26 cellular contexts compared by ENCODE assay signal in the genomic region with DNA sequence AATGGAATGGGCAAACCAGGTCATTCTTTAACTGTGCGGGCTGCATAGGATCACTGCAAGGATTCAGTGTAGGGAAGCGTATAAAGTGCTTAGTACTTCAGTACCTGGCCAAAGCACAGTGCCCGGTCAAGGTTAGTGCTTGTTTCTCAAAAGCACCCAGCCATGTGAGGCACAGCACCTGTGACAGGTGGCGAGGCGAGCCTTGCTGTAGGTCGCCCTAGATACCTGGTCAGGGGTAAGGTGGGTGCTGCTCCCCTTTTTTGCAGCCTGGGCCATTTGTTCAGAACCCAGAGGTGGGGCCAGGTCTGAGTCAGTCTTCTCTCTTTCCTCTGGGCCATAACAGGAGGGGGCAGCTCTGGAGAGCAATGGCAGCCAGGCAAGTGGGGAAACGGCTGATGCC.
DNase-seq lines count a peak whose midpoint lies in the region; ATAC-seq, FAIRE-seq and TF ChIP-seq lines count a peak whose summit lies in the region.
"Had no signal": no experiment of that assay in that cellular context is flagged by ENCODE, and none has a peak within 500 bp of the region (broad histone marks: within the 10 kb centered on the region; RNA-seq: fewer than 3 reads in every experiment).

No MANE protein-coding gene starts in this region.

- H4K5ac ChIP-seq in IMR-90 (ENCODE audit: low read depth, low read length): no peak overlapping the region

- H4K91ac ChIP-seq in IMR-90 (ENCODE audit: insufficient read depth, low read depth, low read length): no peak overlapping the region; the same call in 1 of the 2 replicates
- H4K91ac ChIP-seq in mesenchymal stem cell (ENCODE audit: low read length): peak overlapping the region; percentile 52

- no peak overlapping the region; the same call in 1 of the 2 replicates for H2BK20ac ChIP-seq in IMR-90 (ENCODE audit: low read depth, low read length)

- H2AFZ ChIP-seq in IMR-90 (replicated peaks; ENCODE audit: low read length, poor library complexity): no peak overlapping the region
- H2AFZ ChIP-seq in mesenchymal stem cell (ENCODE audit: low read depth, low read length): no peak overlapping the region
- H2AFZ ChIP-seq: GM23248 had no signal

- H2BK5ac ChIP-seq in IMR-90 (ENCODE audit: low read depth, low read length, poor library complexity, severe bottlenecking) (no peak overlapping the region), mesenchymal stem cell (ENCODE audit: low read depth, low read length, poor library complexity, severe bottlenecking) (no peak overlapping the region)

- no peaks in the 10 kb centered on the region for H3K9me3 ChIP-seq in IMR-90 (ENCODE audit: control insufficient read depth, insufficient read depth, low read length)
- no peaks in the 10 kb centered on the region for H3K9me3 ChIP-seq in kidney (ENCODE audit: control insufficient read depth in 1 of 2, low read length in 2 of 2)
- no peaks in the 10 kb centered on the region for H3K9me3 ChIP-seq in mesenchymal stem cell (ENCODE audit: control insufficient read depth, low read length)
- no peaks in the 10 kb centered on the region for H3K9me3 ChIP-seq in upper lobe of left lung
- H3K9me3 ChIP-seq in stomach: no peaks in the 10 kb centered on the region
- H3K9me3 ChIP-seq: A549; BE2C; BLaER1 treated with 17β-estradiol and CSF1 and Interleukin-3, amounts not matched to agents 10 nM and 100 nM had no signal

- POLR2A ChIA-PET in IMR-90 (lab: Charles Lee; ENCODE audit: unreplicated experiment): no interaction called here

- H3K18ac ChIP-seq in IMR-90 (ENCODE audit: low read depth, low read length) (no peak overlapping the region), mesenchymal stem cell (ENCODE audit: low read depth in 1 of 2, low read length in 2 of 2) (peak overlapping the region in 1 of 2 experiments; percentile 84)

- DNase-seq in IMR-90: no peak
- peak; percentile 30 for DNase-seq in kidney
- DNase-seq in mesenchymal stem cell: no peak
- DNase-seq in upper lobe of left lung: no peak
- DNase-seq in MV-4-11 (lab: John Stamatoyannopoulos, UW): no peak
- DNase-seq in stomach: no peak
- DNase-seq: 8988T; ACHN; AML-193; BE2C; CD4-positive, alpha-beta T cell; CD8-positive, alpha-beta memory T cell; DMS 273 treated with DMSO at 0.1 percent for 48 hours; DMS79; EL; GDM1; GM23248; H7; HCEC 1CT had no signal

- ATAC-seq in IMR-90 (ENCODE audit: low read depth): no peak
- no peak for ATAC-seq in upper lobe of left lung (ENCODE audit: low FRiP score in 2 of 2)
- no peak for ATAC-seq in HG02970 (IDR thresholded peaks at IDR 0.05; ENCODE audit: low FRiP score, unreplicated experiment)
- ATAC-seq: A549, GM12878 had no signal

- 100% methylated on average over 3 of the region's 7 CpGs; no CpG with 5 or more reads in 1 of the 2 experiments for WGBS in IMR-90 (ENCODE audit: extremely low coverage in 2 of 2, insufficient read length in 1 of 2), 2 experiments
- 96% methylated on average over 7 of the region's 7 CpGs for WGBS in mesenchymal stem cell
- WGBS in upper lobe of left lung, 2 donors: 84 to 88% methylated on average over 6 to 7 of the region's 7 CpGs
- 66 to 90% (median 86%) methylated on average over 6 to 7 of the region's 7 CpGs for WGBS in stomach, 5 donors

- TF ChIP-seq RAD21 in IMR-90 (IDR thresholded peaks at IDR 0.05; ENCODE audit: low read length): no peak

- H3K4ac ChIP-seq in IMR-90 (ENCODE audit: low read depth, low read length): peak overlapping the region; percentile 25; the same call in 1 of the 2 replicates
- peak overlapping the region; percentile 29 to 71 for H3K4ac ChIP-seq in mesenchymal stem cell (ENCODE audit: low read depth in 1 of 2, low read length in 2 of 2)

- H3K14ac ChIP-seq in IMR-90 (replicated peaks; ENCODE audit: low read depth, low read length) (no peak overlapping the region), mesenchymal stem cell (ENCODE audit: low read length in 2 of 2) (no peak overlapping the region)

- H2BK15ac ChIP-seq in IMR-90 (ENCODE audit: low read depth, low read length): no peak overlapping the region
- peak overlapping the region; percentile 52 for H2BK15ac ChIP-seq in mesenchymal stem cell (ENCODE audit: low read depth, poor library complexity, severe bottlenecking)

- BruUV-seq in IMR-90 (replicated peaks; lab: Mats Ljungman, UMichigan): no TSS peak

- no peak overlapping the region for H2AK9ac ChIP-seq in IMR-90 (replicated peaks; ENCODE audit: low read depth, low read length, poor library complexity)

- H3K27me3 ChIP-seq in IMR-90 (ENCODE audit: control insufficient read depth, insufficient read depth, low read length) (no peaks in the 10 kb centered on the region), mesenchymal stem cell (ENCODE audit: control insufficient read depth in 1 of 2, insufficient read depth in 1 of 2, low read length in 2 of 2) (peaks cover 28 to 71% of the 10 kb centered on the region in 2 experiments), upper lobe of left lung (peaks cover 0 to 3% (median 0%) of the 10 kb centered on the region in 4 donors), stomach (peaks cover 0 to 30% (median 5%) of the 10 kb centered on the region in 3 donors)
- H3K27me3 ChIP-seq: BE2C had no signal

- TF ChIP-seq CTCF in IMR-90 (conservative IDR thresholded peaks at IDR 0.05; ENCODE audit: low read depth, low read length) (no peak), kidney (IDR thresholded peaks at IDR 0.05; ENCODE audit: borderline replicate concordance, extremely low read depth, insufficient read depth) (no peak), upper lobe of left lung (IDR thresholded peaks at IDR 0.05) (no peak), stomach (IDR thresholded peaks at IDR 0.05) (no peak)

- dilution Hi-C loops in IMR-90 (cut with HindIII; ENCODE audit: low sequenced_read_pairs, unreplicated experiment): no loop called here

- no peaks in the 10 kb centered on the region for H3K36me3 ChIP-seq in IMR-90 (ENCODE audit: control insufficient read depth, insufficient read depth, low read length)
- no peaks in the 10 kb centered on the region for H3K36me3 ChIP-seq in kidney (ENCODE audit: control insufficient read depth in 1 of 2, insufficient read depth in 2 of 2, low read length in 2 of 2)
- no peaks in the 10 kb centered on the region for H3K36me3 ChIP-seq in mesenchymal stem cell (ENCODE audit: control insufficient read depth in 1 of 2, insufficient read depth in 2 of 2, low read depth in 1 of 2, low read length in 2 of 2)
- no peaks in the 10 kb centered on the region for H3K36me3 ChIP-seq in upper lobe of left lung
- no peaks in the 10 kb centered on the region for H3K36me3 ChIP-seq in stomach
- H3K36me3 ChIP-seq: BE2C; BLaER1 treated with 17β-estradiol and CSF1 and Interleukin-3, amounts not matched to agents 10 nM and 100 nM had no signal

- peak overlapping the region; percentile 59 to 79 for H2BK12ac ChIP-seq in mesenchymal stem cell (ENCODE audit: low read length in 2 of 2)

- H4K20me1 ChIP-seq in IMR-90 (ENCODE audit: insufficient read depth, low read length): no peaks in the 10 kb centered on the region

- intact Hi-C loops in IMR-90 (cut with micrococcal nuclease) (loop anchor here (5.0 to 10.0 kb wide), 2 partner anchors 294 to 386 kb away; no protein-coding TSS in a partner anchor), kidney (cut with DNase I) (loop anchor here (5.0 kb wide), 1 partner anchor 446 kb away; no protein-coding TSS in a partner anchor), stomach (cut with DNase I; ENCODE audit: low total_unique reads) (loop anchor here (5.0 kb wide), 1 partner anchor 451 kb away; no protein-coding TSS in a partner anchor)

- FAIRE-seq in kidney (lab: Jason Lieb, UNC): no peak
- FAIRE-seq: A549, D721Med, GM12878, GM19239, H1 had no signal

- peaks cover 6 to 29% of the 10 kb centered on the region in 2 experiments; a peak in 3 of 4 replicates for H3K79me1 ChIP-seq in IMR-90 (ENCODE audit: low read depth in 1 of 2, low read length in 2 of 2)
- no peaks in the 10 kb centered on the region for H3K79me1 ChIP-seq in mesenchymal stem cell (replicated peaks; ENCODE audit: low read length, poor library complexity, severe bottlenecking)

- in situ Hi-C loops in IMR-90 (cut with MboI; ENCODE audit: low sequenced_read_pairs): loop anchor here (5.0 to 10.0 kb wide), 3 partner anchors 154 to 446 kb away; no protein-coding TSS in a partner anchor

- H3K4me2 ChIP-seq in IMR-90 (ENCODE audit: low read depth, low read length) (no peak overlapping the region), mesenchymal stem cell (ENCODE audit: low read length, poor library complexity, severe bottlenecking) (no peak overlapping the region)
- H3K4me2 ChIP-seq: A549; BLaER1 treated with 17β-estradiol and CSF1 and Interleukin-3, amounts not matched to agents 10 nM and 100 nM had no signal

- TF ChIP-seq POLR2A in IMR-90 (IDR thresholded peaks at IDR 0.05; ENCODE audit: low read depth, low read length): no peak
- TF ChIP-seq POLR2A in upper lobe of left lung (IDR thresholded peaks at IDR 0.05): no peak
- TF ChIP-seq POLR2A in stomach (IDR thresholded peaks at IDR 0.05): no peak

- H3K27ac ChIP-seq in IMR-90 (ENCODE audit: insufficient read depth, low read length): no peak overlapping the region
- H3K27ac ChIP-seq in kidney (ENCODE audit: low read depth in 2 of 2, low read length in 2 of 2): no peak overlapping the region
- H3K27ac ChIP-seq in mesenchymal stem cell (ENCODE audit: low read length, poor library complexity, severe bottlenecking): no peak overlapping the region
- peak overlapping the region; percentile 31 to 76 (median 68) for H3K27ac ChIP-seq in upper lobe of left lung
- H3K27ac ChIP-seq in stomach: no peak overlapping the region
- H3K27ac ChIP-seq: A549; BLaER1 treated with 17β-estradiol and CSF1 and Interleukin-3, amounts not matched to agents 10 nM and 100 nM; GM23248 had no signal

- H3K9ac ChIP-seq in IMR-90 (ENCODE audit: low read depth, low read length): no peak overlapping the region
- H3K9ac ChIP-seq in kidney (ENCODE audit: low read length in 2 of 2): no peak overlapping the region
- H3K9ac ChIP-seq in mesenchymal stem cell (ENCODE audit: low read length): no peak overlapping the region
- H3K9ac ChIP-seq: BLaER1 treated with 17β-estradiol and CSF1 and Interleukin-3, amounts not matched to agents 10 nM and 100 nM; GM23248 had no signal

- CTCF ChIA-PET in IMR-90 (lab: Yijun Ruan, JAX): no interaction called here

- H3K9me1 ChIP-seq in IMR-90 (ENCODE audit: insufficient read depth, low read length): peaks cover 23% of the 10 kb centered on the region

- no peak overlapping the region for H3K56ac ChIP-seq in IMR-90 (ENCODE audit: extremely low read depth, insufficient read depth, low read length)

- 0 out of 2 replicates have a peak overlapping the region, but pooled peaks have one; percentile 9 for H2AK5ac ChIP-seq in IMR-90 (ENCODE audit: low read depth, low read length)
- H2AK5ac ChIP-seq in mesenchymal stem cell (ENCODE audit: low read length, severe bottlenecking): no peak overlapping the region

- H3K23ac ChIP-seq in IMR-90 (ENCODE audit: low read depth, low read length): no peak overlapping the region
- H3K23ac ChIP-seq in mesenchymal stem cell (ENCODE audit: low read length in 2 of 2): no peak overlapping the region

- H3K4me1 ChIP-seq in IMR-90 (ENCODE audit: control insufficient read depth, insufficient read depth, low read length): peaks cover 17% of the 10 kb centered on the region
- H3K4me1 ChIP-seq in kidney (ENCODE audit: control insufficient read depth in 1 of 2, insufficient read depth in 1 of 2, low read depth in 1 of 2, low read length in 2 of 2): no peaks in the 10 kb centered on the region
- H3K4me1 ChIP-seq in mesenchymal stem cell (ENCODE audit: control insufficient read depth, insufficient read depth, low read depth, low read length): peaks cover 1% of the 10 kb centered on the region
- peaks cover 4 to 47% (median 34%) of the 10 kb centered on the region in 4 donors for H3K4me1 ChIP-seq in upper lobe of left lung
- peaks cover 0 to 7% (median 4%) of the 10 kb centered on the region in 4 donors for H3K4me1 ChIP-seq in stomach
- H3K4me1 ChIP-seq: A549, BE2C had no signal

- H2BK120ac ChIP-seq in IMR-90 (ENCODE audit: low read depth, low read length): no peak overlapping the region; the same call in 1 of the 2 replicates
- H2BK120ac ChIP-seq in mesenchymal stem cell (ENCODE audit: low read depth, low read length): no peak overlapping the region

- no peak for TF ChIP-seq EP300 in upper lobe of left lung (IDR thresholded peaks at IDR 0.05)
- no peak for TF ChIP-seq EP300 in stomach (IDR thresholded peaks at IDR 0.05)

- H4K8ac ChIP-seq in IMR-90 (ENCODE audit: low read depth in 2 of 2, low read length in 2 of 2) (no peak overlapping the region), mesenchymal stem cell (ENCODE audit: low read length) (peak overlapping the region; percentile 7)

- no peak overlapping the region for H3K4me3 ChIP-seq in IMR-90 (ENCODE audit: insufficient read depth, low read depth, low read length)
- no peak overlapping the region for H3K4me3 ChIP-seq in kidney (ENCODE audit: low read length in 2 of 2)
- no peak overlapping the region for H3K4me3 ChIP-seq in mesenchymal stem cell (ENCODE audit: insufficient read depth in 1 of 2, low read depth in 1 of 2, low read length in 2 of 2)
- H3K4me3 ChIP-seq in upper lobe of left lung: no peak overlapping the region
- no peak overlapping the region for H3K4me3 ChIP-seq in stomach
- H3K4me3 ChIP-seq: A549; BLaER1 treated with 17β-estradiol and CSF1 and Interleukin-3, amounts not matched to agents 10 nM and 100 nM; GM12878; GM23248 had no signal

Comparison
In these comparisons a context has a peak if more than half of its experiments do, and no peak if none do; other contexts are left out.
1. H3K27ac ChIP-seq: peak in upper lobe of left lung (4 of 4); none in IMR-90 (single experiment), kidney (0 of 2), mesenchymal stem cell (single experiment) and stomach (0 of 5).